In genomic region chrX:10089378-10089795, GRCh38 we compare ENCODE assay signal across 15 cellular contexts.
DNase-seq lines count a peak whose midpoint lies in the region; ATAC-seq, FAIRE-seq and TF ChIP-seq lines count a peak whose summit lies in the region.
"Had no signal": no experiment of that assay in that cellular context is flagged by ENCODE, and none has a peak within 500 bp of the region (broad histone marks: within the 10 kb centered on the region; RNA-seq: fewer than 3 reads in every experiment).

No MANE protein-coding gene starts in this region.

- DNase-seq in DMS 273 (lab: John Stamatoyannopoulos, UW; ENCODE audit: unreplicated experiment), result peak; percentile 62
- peak; percentile 49 for DNase-seq in MG63
- DNase-seq in astrocyte (ENCODE audit: low read depth), result peak; percentile 49
- peak; percentile 33 for DNase-seq in myocyte (ENCODE audit: low read depth)
- DNase-seq in SJCRH30, result no peak
- DNase-seq: NCI-H1105, NCI-H526 treated with DMSO at 0.1 percent for 48 hours, testis had no signal

- no peaks in the 10 kb centered on the region for H3K4me1 Mint-ChIP-seq in astrocyte (ENCODE audit: low read depth, unreplicated experiment)
- H3K4me1 Mint-ChIP-seq in stimulated activated memory B cell treated with anti-CD40 and anti-IgM and Interleukin-4, amounts not matched to agents 10 μg/mL and 1 μg/mL and 100 μg/mL, for 72 hours, result peaks cover 22% of the 10 kb centered on the region

- H3K27me3 Mint-ChIP-seq in astrocyte (ENCODE audit: low read depth, unreplicated experiment), result no peaks in the 10 kb centered on the region
- no peaks in the 10 kb centered on the region for H3K27me3 Mint-ChIP-seq in stimulated activated memory B cell treated with anti-CD40 and anti-IgM and Interleukin-4, amounts not matched to agents 10 μg/mL and 1 μg/mL and 100 μg/mL, for 72 hours
- H3K27me3 Mint-ChIP-seq: activated naive CD4-positive, alpha-beta T cell treated with anti-CD3 and anti-CD28 coated beads, Interleukin-2, amount 50 U/mL, for 24 hours; central memory CD8-positive, alpha-beta T cell had no signal

- H3K27ac ChIP-seq in astrocyte (ENCODE audit: low read depth, low read length), result no peak overlapping the region
- H3K27ac ChIP-seq in SJCRH30, result no peak overlapping the region
- H3K27ac ChIP-seq: testis had no signal

- H3K9ac ChIP-seq in astrocyte (ENCODE audit: low read length), result no peak overlapping the region

- TF ChIP-seq CTCF in astrocyte (IDR thresholded peaks at IDR 0.05; ENCODE audit: insufficient read depth, low read depth, low read length), result no peak

- ATAC-seq in activated CD4-positive, CD25-positive, alpha-beta regulatory T cell treated with anti-CD3 and anti-CD28 coated beads, Interleukin-2, amount 50 U/mL, for 24 hours, result no peak
- no peak for ATAC-seq in GM19023 (IDR thresholded peaks at IDR 0.05; ENCODE audit: unreplicated experiment)
- ATAC-seq in stimulated activated memory B cell treated with anti-CD40 and anti-IgM and Interleukin-4, amounts not matched to agents 10 μg/mL and 1 μg/mL and 100 μg/mL, for 72 hours, result no peak

- peak; percentile 77 for FAIRE-seq in astrocyte (lab: Jason Lieb, UNC)
- FAIRE-seq: HTR-8/SVneo, keratinocyte had no signal

- H3K4me3 ChIP-seq in MG63 (no peak overlapping the region), astrocyte (ENCODE audit: insufficient read depth, low read depth, low read length) (no peak overlapping the region), SJCRH30 (no peak overlapping the region)
- H3K4me3 ChIP-seq: testis had no signal

- no peaks in the 10 kb centered on the region for H3K9me3 Mint-ChIP-seq in astrocyte (ENCODE audit: unreplicated experiment)
- H3K9me3 Mint-ChIP-seq in stimulated activated memory B cell treated with anti-CD40 and anti-IgM and Interleukin-4, amounts not matched to agents 10 μg/mL and 1 μg/mL and 100 μg/mL, for 72 hours, result no peaks in the 10 kb centered on the region
- H3K9me3 Mint-ChIP-seq: activated naive CD4-positive, alpha-beta T cell treated with anti-CD3 and anti-CD28 coated beads, Interleukin-2, amount 50 U/mL, for 24 hours; central memory CD8-positive, alpha-beta T cell had no signal

- no peak overlapping the region for H3K4me2 ChIP-seq in astrocyte (ENCODE audit: low read length)

- H3K27me3 ChIP-seq in MG63 (no peaks in the 10 kb centered on the region), astrocyte (ENCODE audit: insufficient read depth, low read length) (no peaks in the 10 kb centered on the region), SJCRH30 (no peaks in the 10 kb centered on the region)
- H3K27me3 ChIP-seq: testis had no signal

- no peak overlapping the region for H3K27ac Mint-ChIP-seq in astrocyte (ENCODE audit: unreplicated experiment)
- H3K27ac Mint-ChIP-seq in stimulated activated memory B cell treated with anti-CD40 and anti-IgM and Interleukin-4, amounts not matched to agents 10 μg/mL and 1 μg/mL and 100 μg/mL, for 72 hours, result no peak overlapping the region
- H3K27ac Mint-ChIP-seq: activated naive CD4-positive, alpha-beta T cell treated with anti-CD3 and anti-CD28 coated beads, Interleukin-2, amount 50 U/mL, for 24 hours had no signal

- H3K4me1 ChIP-seq in astrocyte (ENCODE audit: insufficient read depth, low read length) (peaks cover 3% of the 10 kb centered on the region), SJCRH30 (no peaks in the 10 kb centered on the region)

- H3K36me3 ChIP-seq in MG63, result no peaks in the 10 kb centered on the region; the same call in 1 of the 2 replicates
- no peaks in the 10 kb centered on the region for H3K36me3 ChIP-seq in astrocyte (ENCODE audit: insufficient read depth, low read length)
- no peaks in the 10 kb centered on the region for H3K36me3 ChIP-seq in SJCRH30

- H4K20me1 ChIP-seq in astrocyte (ENCODE audit: insufficient read depth, low read length), result peaks cover 14% of the 10 kb centered on the region

- no peak overlapping the region for H3K4me3 Mint-ChIP-seq in astrocyte (ENCODE audit: unreplicated experiment)
- H3K4me3 Mint-ChIP-seq in stimulated activated memory B cell treated with anti-CD40 and anti-IgM and Interleukin-4, amounts not matched to agents 10 μg/mL and 1 μg/mL and 100 μg/mL, for 72 hours, result no peak overlapping the region
- H3K4me3 Mint-ChIP-seq: activated naive CD4-positive, alpha-beta T cell treated with anti-CD3 and anti-CD28 coated beads, Interleukin-2, amount 50 U/mL, for 24 hours; central memory CD8-positive, alpha-beta T cell had no signal

- H3K9me3 ChIP-seq in MG63 (no peaks in the 10 kb centered on the region), astrocyte (ENCODE audit: insufficient read depth, low read depth, low read length) (no peaks in the 10 kb centered on the region), SJCRH30 (replicated peaks) (no peaks in the 10 kb centered on the region; the same call in 1 of the 2 replicates)
- H3K9me3 ChIP-seq: testis had no signal

- no peaks in the 10 kb centered on the region for H3K79me2 ChIP-seq in astrocyte (ENCODE audit: insufficient read depth, low read length)

- H2AFZ ChIP-seq in astrocyte (ENCODE audit: low read depth, low read length), result no peak overlapping the region

- peaks cover 2% of the 10 kb centered on the region for H3K36me3 Mint-ChIP-seq in astrocyte (ENCODE audit: low read depth, unreplicated experiment)
- H3K36me3 Mint-ChIP-seq in stimulated activated memory B cell treated with anti-CD40 and anti-IgM and Interleukin-4, amounts not matched to agents 10 μg/mL and 1 μg/mL and 100 μg/mL, for 72 hours, result peaks cover 30% of the 10 kb centered on the region

Comparison
In these comparisons a context has a peak if more than half of its experiments do, and no peak if none do; other contexts are left out.
1. DNase-seq: peak in DMS 273 (single experiment), MG63 (single experiment), astrocyte (single experiment) and myocyte (single experiment); none in SJCRH30 (0 of 2).